In the genomic region with DNA sequence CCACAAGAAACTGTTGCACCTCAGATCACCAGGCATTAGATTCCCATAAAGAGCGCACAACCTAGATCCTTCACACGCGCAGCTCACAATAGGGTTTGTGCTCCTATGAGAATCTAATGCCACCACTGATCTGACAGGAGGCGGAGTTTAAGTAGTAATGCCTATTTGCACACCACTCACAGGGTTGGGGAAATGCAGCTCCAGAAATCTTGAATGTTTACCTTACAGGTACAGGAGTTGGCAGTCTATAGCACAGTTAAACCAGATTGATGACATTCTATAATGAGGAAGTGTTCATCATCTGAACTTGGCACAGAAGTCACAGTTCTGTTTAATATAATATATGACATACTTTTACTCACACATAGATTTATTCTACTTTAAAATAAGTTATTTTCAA, we compare ENCODE assay signal across 19 cellular contexts.
"Had no signal": no experiment of that assay in that cellular context is flagged by ENCODE, and none has a peak within 500 bp of the region (broad histone marks: within the 10 kb centered on the region; RNA-seq: fewer than 3 reads in every experiment).

No MANE protein-coding gene starts in this region.

- H3K27me3 ChIP-seq: adrenal gland, cardiac muscle cell, dorsolateral prefrontal cortex, esophagus muscularis mucosa, hepatocyte, testis had no signal

- ATAC-seq: activated CD8-positive, alpha-beta T cell treated with anti-CD3 and anti-CD28 coated beads for 36 hours; activated T-cell treated with anti-CD3 and anti-CD28 coated beads, Interleukin-2, amount 50 U/mL, for 4 hours; natural killer cell treated with Interleukin-12 subunit alpha and Interleukin-12 subunit beta and Interleukin-15 and Interleukin-18, amount 100 ng/mL, for 72 hours; right cardiac atrium; T-helper 17 cell had no signal

- H3K36me3 ChIP-seq: adrenal gland, cardiac muscle cell, esophagus muscularis mucosa had no signal

- DNase-seq: activated CD4-positive, alpha-beta T cell treated with anti-CD3 and anti-CD28 coated beads for 48 hours; activated CD8-positive, alpha-beta T cell treated with anti-CD3 and anti-CD28 coated beads for 36 hours; activated effector memory CD4-positive, alpha-beta T cell treated with anti-CD3 and anti-CD28 coated beads, Interleukin-2, amount 50 U/mL, for 16 hours; activated T-cell treated with anti-CD3 and anti-CD28 coated beads, Interleukin-2, amount 50 U/mL, for 4 hours; adrenal gland; dorsolateral prefrontal cortex; kidney; mesendoderm; nucleus accumbens; right cardiac atrium; stimulated activated CD4-positive, alpha-beta T cell treated with anti-CD3 and anti-CD28 coated beads, Interleukin-4, amount 100 ng/mL, for 4 hours; stimulated activated CD8-positive, alpha-beta memory T cell treated with anti-CD3 and anti-CD28 coated beads, Interleukin-4, amount 100 ng/mL, for 48 hours; T-helper 17 cell; testis had no signal

- H3K4me2 ChIP-seq: hepatocyte had no signal

- H3K4me3 ChIP-seq: adrenal gland, cardiac muscle cell, dorsolateral prefrontal cortex, esophagus muscularis mucosa, hepatocyte, skin epidermis, testis had no signal

- H2AFZ ChIP-seq: hepatocyte had no signal

- H3K27ac ChIP-seq: adrenal gland, cardiac muscle cell, dorsolateral prefrontal cortex, esophagus muscularis mucosa, hepatocyte, skin epidermis, testis had no signal

- H3K79me2 ChIP-seq: hepatocyte had no signal

- H3K9me3 ChIP-seq: adrenal gland, esophagus muscularis mucosa, testis had no signal

- H3K4me1 ChIP-seq: testis had no signal
